29 cellular contexts compared by ENCODE assay signal in genomic region chr20:46740214-46740609, GRCh38. TPM values are rescaled to one million over a fixed set of nuclear protein-coding genes. Genes with fewer than 3 reads are reported as not detected.
DNase-seq lines count a peak whose midpoint lies in the region; ATAC-seq and TF ChIP-seq lines count a peak whose summit lies in the region.
"Had no signal": no experiment of that assay in that cellular context is flagged by ENCODE, and none has a peak within 500 bp of the region (broad histone marks: within the 10 kb centered on the region; RNA-seq: fewer than 3 reads in every experiment).

No MANE protein-coding gene starts in this region.

- no peak overlapping the region for H3K14ac ChIP-seq in mesenchymal stem cell (ENCODE audit: low read length in 2 of 2)

- H4K20me1 ChIP-seq in Karpas-422 (ENCODE audit: insufficient read depth, low read depth, low read length): no peaks in the 10 kb centered on the region

- ATAC-seq in SK-N-SH treated with all-trans-retinoic acid at 6 μM for 48 hours (peak; percentile 43; the same call in 1 of the 3 replicates), GM21619 (IDR thresholded peaks at IDR 0.05; ENCODE audit: unreplicated experiment) (no peak), HG03196 (IDR thresholded peaks at IDR 0.05; ENCODE audit: unreplicated experiment) (no peak)
- ATAC-seq: activated CD4-positive, alpha-beta T cell treated with anti-CD3 and anti-CD28 coated beads for 36 hours; gastroesophageal sphincter; naive thymus-derived CD4-positive, alpha-beta T cell; psoas muscle; stimulated activated naive CD8-positive, alpha-beta T cell treated with anti-CD3 and anti-CD28 coated beads, Interleukin-15, Interleukin-2, amounts not matched to agents 100 U/mL and 50 U/mL, for 24 hours had no signal

- no peak overlapping the region for H4K91ac ChIP-seq in mesenchymal stem cell (ENCODE audit: low read length)

- no peak overlapping the region for H2BK15ac ChIP-seq in mesenchymal stem cell (ENCODE audit: low read depth, poor library complexity, severe bottlenecking)

- H3K79me1 ChIP-seq in mesenchymal stem cell (replicated peaks; ENCODE audit: low read length, poor library complexity, severe bottlenecking): no peaks in the 10 kb centered on the region

- peak overlapping the region; percentile 6 for H3K4me3 Mint-ChIP-seq in Caco-2 (ENCODE audit: unreplicated experiment)
- H3K4me3 Mint-ChIP-seq: activated CD4-positive, alpha-beta T cell treated with anti-CD3 and anti-CD28 coated beads for 36 hours; activated naive CD8-positive, alpha-beta T cell treated with anti-CD3 and anti-CD28 coated beads, Interleukin-2, amount 10 ng/mL, durations not matched to agents 7 days and 5 days; endodermal cell; immature natural killer cell; naive thymus-derived CD4-positive, alpha-beta T cell had no signal

- H3K27ac Mint-ChIP-seq in Caco-2 (ENCODE audit: unreplicated experiment): peak overlapping the region; percentile 0
- H3K27ac Mint-ChIP-seq: activated CD4-positive, alpha-beta T cell treated with anti-CD3 and anti-CD28 coated beads for 36 hours; activated naive CD8-positive, alpha-beta T cell treated with anti-CD3 and anti-CD28 coated beads, Interleukin-2, amount 10 ng/mL, durations not matched to agents 7 days and 5 days; endodermal cell; immature natural killer cell; naive thymus-derived CD4-positive, alpha-beta T cell had no signal

- H3K18ac ChIP-seq in mesenchymal stem cell (ENCODE audit: low read depth in 1 of 2, low read length in 2 of 2): no peak overlapping the region

- 84% methylated on average over 3 of the region's 3 CpGs for WGBS in mesenchymal stem cell

- DNase-seq in Caco-2 (peak in 1 of 2 experiments; percentile 47), Karpas-422 (no peak), mesenchymal stem cell (no peak), superior temporal gyrus (ENCODE audit: extremely low spot score) (no peak)
- DNase-seq: activated CD4-positive, alpha-beta T cell treated with anti-CD3 and anti-CD28 coated beads for 36 hours; activated CD8-positive, alpha-beta memory T cell treated with anti-CD3 and anti-CD28 coated beads for 24 hours; activated effector memory CD4-positive, alpha-beta T cell treated with Interleukin-2 at 50 U/mL for 16 hours; activated naive CD8-positive, alpha-beta T cell treated with anti-CD3 and anti-CD28 coated beads, Interleukin-2, amount 10 ng/mL, durations not matched to agents 7 days and 5 days; COR-L47; DND-41; endodermal cell; hypothalamus; immature natural killer cell; KG1; naive thymus-derived CD4-positive, alpha-beta T cell; NCI-H187; NCI-H69; occipital lobe; psoas muscle; stimulated activated naive CD8-positive, alpha-beta T cell treated with anti-CD3 and anti-CD28 coated beads, Interleukin-15, Interleukin-2, amounts not matched to agents 100 U/mL and 50 U/mL, for 24 hours; T-helper 2 cell had no signal

- H3K9me3 Mint-ChIP-seq in Caco-2 (ENCODE audit: unreplicated experiment): no peaks in the 10 kb centered on the region
- H3K9me3 Mint-ChIP-seq: activated naive CD8-positive, alpha-beta T cell treated with anti-CD3 and anti-CD28 coated beads, Interleukin-2, amount 10 ng/mL, durations not matched to agents 7 days and 5 days; endodermal cell had no signal

- H3K23ac ChIP-seq in mesenchymal stem cell (ENCODE audit: low read length in 2 of 2): no peak overlapping the region

- no peak overlapping the region for H3K4me2 ChIP-seq in Karpas-422 (ENCODE audit: low read depth, low read length, poor library complexity, severe bottlenecking)
- no peak overlapping the region for H3K4me2 ChIP-seq in mesenchymal stem cell (ENCODE audit: low read length, poor library complexity, severe bottlenecking)

- H3K4ac ChIP-seq in mesenchymal stem cell (ENCODE audit: low read depth in 1 of 2, low read length in 2 of 2): no peak overlapping the region

- peak overlapping the region; percentile 32 for H4K8ac ChIP-seq in mesenchymal stem cell (ENCODE audit: low read length)

- no peak overlapping the region for H3K9ac ChIP-seq in Karpas-422 (ENCODE audit: low read length)
- H3K9ac ChIP-seq in mesenchymal stem cell (ENCODE audit: low read length): no peak overlapping the region

- H3K27me3 Mint-ChIP-seq in Caco-2 (ENCODE audit: insufficient read depth, unreplicated experiment): peaks cover 18% of the 10 kb centered on the region

- H3K36me3 Mint-ChIP-seq in Caco-2 (ENCODE audit: insufficient read depth, unreplicated experiment): peaks cover 5% of the 10 kb centered on the region
- H3K36me3 Mint-ChIP-seq: activated naive CD8-positive, alpha-beta T cell treated with anti-CD3 and anti-CD28 coated beads, Interleukin-2, amount 10 ng/mL, durations not matched to agents 7 days and 5 days; immature natural killer cell had no signal

- no TSS peak for BruUV-seq in Caco-2 (replicated peaks; lab: Mats Ljungman, UMichigan)

- no peak overlapping the region for H3K4me3 ChIP-seq in Caco-2 (ENCODE audit: low read depth, low read length)
- H3K4me3 ChIP-seq in Karpas-422 (ENCODE audit: low read length): no peak overlapping the region
- no peak overlapping the region for H3K4me3 ChIP-seq in mesenchymal stem cell (ENCODE audit: insufficient read depth in 1 of 2, low read depth in 1 of 2, low read length in 2 of 2)
- H3K4me3 ChIP-seq: ascending aorta, gastroesophageal sphincter, HAP-1, psoas muscle, SK-N-MC, thyroid gland had no signal

- peaks cover 7% of the 10 kb centered on the region; the same call in 1 of the 2 replicates for H3K4me1 ChIP-seq in Caco-2
- no peaks in the 10 kb centered on the region for H3K4me1 ChIP-seq in Karpas-422 (ENCODE audit: low read length)
- peaks cover 5% of the 10 kb centered on the region for H3K4me1 ChIP-seq in mesenchymal stem cell (ENCODE audit: control insufficient read depth, insufficient read depth, low read depth, low read length)
- H3K4me1 ChIP-seq: ascending aorta, gastroesophageal sphincter, HAP-1, psoas muscle had no signal

- H3K9me3 ChIP-seq in Caco-2: peaks cover 5% of the 10 kb centered on the region
- H3K9me3 ChIP-seq in Karpas-422 (ENCODE audit: low read length): 0 out of 2 replicates have a peak, but pooled peaks cover 5% of the 10 kb centered on the region
- H3K9me3 ChIP-seq in mesenchymal stem cell (ENCODE audit: control insufficient read depth, low read length): no peaks in the 10 kb centered on the region
- H3K9me3 ChIP-seq: ascending aorta, gastroesophageal sphincter, HAP-1, psoas muscle, thyroid gland had no signal

- no peak overlapping the region for H3K27ac ChIP-seq in Karpas-422 (ENCODE audit: low read length)
- H3K27ac ChIP-seq in mesenchymal stem cell (ENCODE audit: low read length, poor library complexity, severe bottlenecking): no peak overlapping the region
- H3K27ac ChIP-seq: ascending aorta, gastroesophageal sphincter, psoas muscle, SK-N-MC had no signal

- CTCF ChIA-PET in Caco-2 (lab: Charles Lee): interaction anchor here (1.6 to 1.9 kb wide), 2 partner anchors 9 to 12 kb away, joined by 3 to 5 read pairs; no protein-coding TSS in a partner anchor

- intact Hi-C loops in Caco-2 (cut with micrococcal nuclease; ENCODE audit: unreplicated experiment): no loop called here

- no peaks in the 10 kb centered on the region for H3K9me2 ChIP-seq in Karpas-422 (replicated peaks; ENCODE audit: insufficient read depth, low read length)

- peaks cover 10% of the 10 kb centered on the region for H3K4me1 Mint-ChIP-seq in Caco-2 (ENCODE audit: low read depth, unreplicated experiment)
- H3K4me1 Mint-ChIP-seq: activated CD4-positive, alpha-beta T cell treated with anti-CD3 and anti-CD28 coated beads for 36 hours; immature natural killer cell had no signal

- H2BK5ac ChIP-seq in mesenchymal stem cell (ENCODE audit: low read depth, low read length, poor library complexity, severe bottlenecking): no peak overlapping the region

- H2BK120ac ChIP-seq in mesenchymal stem cell (ENCODE audit: low read depth, low read length): no peak overlapping the region

- no peak overlapping the region for H2AK5ac ChIP-seq in mesenchymal stem cell (ENCODE audit: low read length, severe bottlenecking)

- H3K27me3 ChIP-seq in Caco-2 (replicated peaks; ENCODE audit: control insufficient read depth, insufficient read depth, low read length) (no peaks in the 10 kb centered on the region; the same call in 1 of the 2 replicates), Karpas-422 (ENCODE audit: low read length) (peaks cover 3% of the 10 kb centered on the region; the same call in 1 of the 2 replicates), mesenchymal stem cell (ENCODE audit: control insufficient read depth in 1 of 2, insufficient read depth in 1 of 2, low read length in 2 of 2) (peaks cover 6 to 31% of the 10 kb centered on the region in 2 experiments)
- H3K27me3 ChIP-seq: ascending aorta, thyroid gland had no signal

- H3K36me3 ChIP-seq in Caco-2 (ENCODE audit: control insufficient read depth, insufficient read depth, low read length): no peaks in the 10 kb centered on the region
- H3K36me3 ChIP-seq in Karpas-422 (ENCODE audit: insufficient read depth, low read length): no peaks in the 10 kb centered on the region
- H3K36me3 ChIP-seq in mesenchymal stem cell (ENCODE audit: control insufficient read depth in 1 of 2, insufficient read depth in 2 of 2, low read depth in 1 of 2, low read length in 2 of 2): peaks cover 0 to 6% of the 10 kb centered on the region in 2 experiments
- H3K36me3 ChIP-seq: ascending aorta, gastroesophageal sphincter, HAP-1, thyroid gland had no signal

- no peak for TF ChIP-seq CTCF in Caco-2 (IDR thresholded peaks at IDR 0.05; ENCODE audit: insufficient read depth in 1 of 2, low read depth in 1 of 2, low read length in 1 of 2, severe bottlenecking in 1 of 2, unreplicated experiment in 1 of 2)

- POLR2A ChIA-PET in Caco-2 (lab: Charles Lee): no interaction called here

- H2AFZ ChIP-seq in Karpas-422 (ENCODE audit: low read length) (0 out of 2 replicates have a peak overlapping the region, but pooled peaks have one; percentile 11), mesenchymal stem cell (ENCODE audit: low read depth, low read length) (no peak overlapping the region)

- no peak overlapping the region for H2BK12ac ChIP-seq in mesenchymal stem cell (ENCODE audit: low read length in 2 of 2)

- H3K79me2 ChIP-seq in Karpas-422 (ENCODE audit: low read length): no peaks in the 10 kb centered on the region

RNA-seq across cellular contexts. Expression of gene SLC2A10, which starts 30.8 kb away (rescaled TPM):
- total RNA-seq in Caco-2 (2022): 4.2 and 4.3 TPM in 2 replicates
- not detected in 2 replicates for total RNA-seq in Karpas-422 (2014; rRNA removed; shearing (Covaris generic); ENCODE audit: low replicate concordance)
- 35.9 TPM for polyA plus RNA-seq in mesenchymal stem cell (2013, experiment 1 of 2)
- polyA plus RNA-seq in mesenchymal stem cell (2013, experiment 2 of 2): 37.1 TPM
- total RNA-seq: activated CD4-positive, alpha-beta T cell treated with anti-CD3 and anti-CD28 coated beads for 36 hours; activated naive CD8-positive, alpha-beta T cell treated with anti-CD3 and anti-CD28 coated beads, Interleukin-2, amount 10 ng/mL, durations not matched to agents 7 days and 5 days had no signal
- polyA plus RNA-seq: naive thymus-derived CD4-positive, alpha-beta T cell had no signal

RNA-seq across cellular contexts. Expression of gene TP53RK, which starts 51.0 kb away (rescaled TPM):
- total RNA-seq in Caco-2 (2022): 20.3 and 22.7 TPM in 2 replicates
- 22.9 and 24.9 TPM in 2 replicates for total RNA-seq in Karpas-422 (2014; rRNA removed; shearing (Covaris generic); ENCODE audit: low replicate concordance)
- polyA plus RNA-seq in mesenchymal stem cell (2013, experiment 1 of 2): 13.0 TPM
- 13.9 TPM for polyA plus RNA-seq in mesenchymal stem cell (2013, experiment 2 of 2)
